In the genomic region with DNA sequence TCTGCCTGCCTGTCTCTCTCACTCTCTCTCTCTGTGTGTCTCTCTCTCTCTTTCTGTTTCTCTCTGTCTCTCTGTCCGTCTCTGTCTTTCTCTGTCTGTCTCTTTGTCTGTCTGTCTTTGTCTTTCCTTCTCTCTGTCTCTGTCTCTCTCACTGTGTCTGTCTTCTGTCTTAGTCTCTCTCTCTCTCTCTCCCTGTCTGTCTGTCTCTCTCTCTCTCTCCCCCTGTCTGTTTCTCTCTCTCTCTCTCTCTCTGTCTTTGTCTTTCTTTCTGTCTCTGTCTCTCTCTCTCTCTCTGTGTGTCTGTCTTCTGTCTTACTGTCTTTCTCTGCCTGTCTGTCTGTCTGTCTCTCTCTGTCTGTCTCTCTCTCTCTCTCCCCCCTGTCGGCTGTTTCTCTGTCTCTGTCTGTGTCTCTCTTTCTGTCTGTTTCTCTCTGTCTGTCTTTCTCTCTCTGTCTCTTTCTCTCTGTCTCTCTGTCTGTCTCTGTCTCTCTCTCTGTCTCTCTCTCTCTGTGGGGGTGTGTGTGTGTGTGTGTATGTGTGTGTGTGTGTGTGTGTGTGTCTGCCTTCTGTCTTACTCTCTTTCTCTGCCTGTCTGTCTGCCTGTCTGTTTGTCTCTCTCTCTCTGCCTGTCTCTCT, we compare ENCODE assay signal across 8 cellular contexts.
DNase-seq lines count a peak whose midpoint lies in the region; ATAC-seq and TF ChIP-seq lines count a peak whose summit lies in the region.
"Not testable (repeated sequence)": the region's sequence is repeated elsewhere in the genome, so short reads cannot be mapped to it uniquely, and the experiment has no call there.

No MANE protein-coding gene starts in this region.

- peak; percentile 82 for ATAC-seq in GM18867 (IDR thresholded peaks at IDR 0.05; ENCODE audit: unreplicated experiment)
- peak; percentile 93 for ATAC-seq in GM21528 (IDR thresholded peaks at IDR 0.05; ENCODE audit: low FRiP score, unreplicated experiment)
- ATAC-seq in HG02938 (IDR thresholded peaks at IDR 0.05; ENCODE audit: unreplicated experiment), result peak; percentile 67
- ATAC-seq in HG03469 (IDR thresholded peaks at IDR 0.05; ENCODE audit: unreplicated experiment), result peak; percentile 72
- ATAC-seq in activated CD8-positive, alpha-beta memory T cell treated with anti-CD3 and anti-CD28 coated beads, Interleukin-2, amount 10 ng/mL, durations not matched to agents 7 days and 5 days, result peak; percentile 87
- peak; percentile 70 to 78 for ATAC-seq in naive B cell (ENCODE audit: low read depth in 2 of 2)

- not testable (repeated sequence) for H3K27ac ChIP-seq in endodermal cell (ENCODE audit: low read depth, low read length)

- not testable (repeated sequence) for H3K4me3 ChIP-seq in endodermal cell (ENCODE audit: low read length)

- H3K9ac ChIP-seq in endodermal cell (ENCODE audit: extremely low read depth, low read length, poor library complexity, severe bottlenecking), result not testable (repeated sequence)

- not testable (repeated sequence) for H3K36me3 ChIP-seq in endodermal cell (ENCODE audit: control insufficient read depth, insufficient read depth, low read length)

- H3K27ac Mint-ChIP-seq in activated CD8-positive, alpha-beta memory T cell treated with anti-CD3 and anti-CD28 coated beads, Interleukin-2, amount 10 ng/mL, durations not matched to agents 7 days and 5 days, result not testable (repeated sequence)
- peak overlapping the region; percentile 95 for H3K27ac Mint-ChIP-seq in endodermal cell
- H3K27ac Mint-ChIP-seq in naive B cell, result peak overlapping the region in 4 of 6 donors; percentile 0 to 2 (median 0)
- H3K27ac Mint-ChIP-seq in type B pancreatic cell, result peak overlapping the region; percentile 67

- not testable (repeated sequence) for DNase-seq in activated CD8-positive, alpha-beta memory T cell treated with anti-CD3 and anti-CD28 coated beads, Interleukin-2, amount 10 ng/mL, durations not matched to agents 7 days and 5 days; endodermal cell
- DNase-seq in naive B cell (peak; percentile 51), type B pancreatic cell (ENCODE audit: extremely low spot score, unreplicated experiment) (peak; percentile 61)

- not testable (repeated sequence) for H3K9me3 ChIP-seq in endodermal cell (ENCODE audit: control insufficient read depth, low read length)

- H3K27me3 Mint-ChIP-seq in activated CD8-positive, alpha-beta memory T cell treated with anti-CD3 and anti-CD28 coated beads, Interleukin-2, amount 10 ng/mL, durations not matched to agents 7 days and 5 days; endodermal cell (ENCODE audit: insufficient read depth); naive B cell; type B pancreatic cell: not testable (repeated sequence)

- H3K9me3 Mint-ChIP-seq in activated CD8-positive, alpha-beta memory T cell treated with anti-CD3 and anti-CD28 coated beads, Interleukin-2, amount 10 ng/mL, durations not matched to agents 7 days and 5 days (ENCODE audit: low read depth); endodermal cell; naive B cell; type B pancreatic cell: not testable (repeated sequence)

- H3K4me1 Mint-ChIP-seq in activated CD8-positive, alpha-beta memory T cell treated with anti-CD3 and anti-CD28 coated beads, Interleukin-2, amount 10 ng/mL, durations not matched to agents 7 days and 5 days; endodermal cell; naive B cell; type B pancreatic cell (ENCODE audit: unreplicated experiment): not testable (repeated sequence)

- CTCF ChIA-PET in activated CD8-positive, alpha-beta memory T cell treated with anti-CD3 and anti-CD28 coated beads, Interleukin-2, amount 10 ng/mL, durations not matched to agents 7 days and 5 days (lab: Charles Lee), result not testable (repeated sequence)

- H3K4me1 ChIP-seq in endodermal cell (ENCODE audit: control insufficient read depth, insufficient read depth, low read length), result not testable (repeated sequence)

- H3K36me3 Mint-ChIP-seq in activated CD8-positive, alpha-beta memory T cell treated with anti-CD3 and anti-CD28 coated beads, Interleukin-2, amount 10 ng/mL, durations not matched to agents 7 days and 5 days; endodermal cell (ENCODE audit: low read depth); naive B cell; type B pancreatic cell: not testable (repeated sequence)

- WGBS in endodermal cell (ENCODE audit: insufficient coverage in 1 of 2, insufficient read length in 1 of 2), 2 experiments, result no CpG with 5 or more reads among the region's 2 CpGs

- H3K27me3 ChIP-seq in endodermal cell (ENCODE audit: control insufficient read depth, insufficient read depth, low read length, poor library complexity, severe bottlenecking), result not testable (repeated sequence)

- not testable (repeated sequence) for TF ChIP-seq CTCF in endodermal cell (conservative IDR thresholded peaks at IDR 0.05); type B pancreatic cell (conservative IDR thresholded peaks at IDR 0.05)

- not testable (repeated sequence) for H3K4me3 Mint-ChIP-seq in activated CD8-positive, alpha-beta memory T cell treated with anti-CD3 and anti-CD28 coated beads, Interleukin-2, amount 10 ng/mL, durations not matched to agents 7 days and 5 days
- H3K4me3 Mint-ChIP-seq in endodermal cell (peak overlapping the region; percentile 8), naive B cell (peak overlapping the region in 3 of 8 donors; percentile 0 to 9 (median 0)), type B pancreatic cell (peak overlapping the region; percentile 30)
